Comparison of ENCODE assay signal across 1 cellular context in genomic region chr20:4038676-4039075, GRCh38.
TF ChIP-seq lines count a peak whose summit lies in the region.

No MANE protein-coding gene starts in this region.

TF ChIP-seq in GM12878, 131 proteins besides CTCF, POLR2A, EP300 and RAD21 (continued from another document):
- TF ChIP-seq RB1 (IDR thresholded peaks at IDR 0.05; ENCODE audit: borderline replicate concordance) (no peak), JUNB (IDR thresholded peaks at IDR 0.05) (no peak), POU2F2 (IDR thresholded peaks at IDR 0.05; ENCODE audit: borderline replicate concordance, low read depth, low read length) (no peak), CBX3 (IDR thresholded peaks at IDR 0.05; ENCODE audit: borderline replicate concordance, low read depth) (no peak), TAF1 (IDR thresholded peaks at IDR 0.05; ENCODE audit: borderline replicate concordance, low read depth, low read length) (no peak), MXI1 (IDR thresholded peaks at IDR 0.05; ENCODE audit: low read depth, low read length) (no peak), HDAC2 (IDR thresholded peaks at IDR 0.05) (no peak), CHD1 (IDR thresholded peaks at IDR 0.05; ENCODE audit: low read depth, low read length) (no peak), JUND (IDR thresholded peaks at IDR 0.05; ENCODE audit: low read depth, low read length) (no peak), EGR1 (IDR thresholded peaks at IDR 0.05; ENCODE audit: borderline replicate concordance in 1 of 2, low read depth in 2 of 2, low read length in 2 of 2) (no peak), CREM (IDR thresholded peaks at IDR 0.05; ENCODE audit: low read depth) (no peak), FOS (IDR thresholded peaks at IDR 0.05; ENCODE audit: borderline replicate concordance, extremely low read depth, insufficient read length) (no peak), IKZF1 (conservative IDR thresholded peaks at IDR 0.05) (no peak), KLF5 (IDR thresholded peaks at IDR 0.05; ENCODE audit: partially characterized antibody) (no peak), RCOR1 (conservative IDR thresholded peaks at IDR 0.05; ENCODE audit: low read depth, low read length) (no peak)
